In the genomic region with DNA sequence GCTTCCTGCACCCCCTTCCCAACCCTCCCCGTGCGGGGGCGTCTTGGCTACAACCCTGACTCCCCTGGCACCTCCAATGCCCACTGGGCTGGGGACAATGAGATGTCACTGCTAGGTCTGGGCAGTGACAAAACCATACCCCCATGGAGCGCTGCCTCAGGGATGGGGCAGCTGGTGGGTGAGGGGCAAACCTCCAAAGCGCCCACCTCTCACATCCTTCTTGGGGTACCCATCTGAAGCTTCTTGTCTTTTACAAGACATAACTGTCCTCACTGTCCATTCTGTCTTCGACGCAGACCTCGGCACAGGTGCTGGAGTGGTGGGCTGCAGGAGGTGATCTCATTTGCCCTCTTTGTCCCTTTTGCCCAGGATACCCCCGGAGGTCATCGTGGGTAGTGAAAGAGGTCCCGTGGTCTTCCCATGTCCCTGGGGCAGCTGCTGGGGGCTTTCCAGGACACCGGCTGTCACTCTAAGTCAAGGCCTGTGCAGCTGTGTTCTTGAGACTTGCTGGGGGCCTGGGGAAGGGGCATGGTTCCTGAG, we compare ENCODE assay signal across 1 cellular context.
TF ChIP-seq lines count a peak whose summit lies in the region.

No MANE protein-coding gene starts in this region.

TF ChIP-seq in IMR-90, 13 proteins besides CTCF, POLR2A, EP300 and RAD21:
- TF ChIP-seq RCOR1 (IDR thresholded peaks at IDR 0.05; ENCODE audit: insufficient replicate concordance, low read length) (no peak), FOS (IDR thresholded peaks at IDR 0.05; ENCODE audit: low read depth, low read length) (no peak), SMC3 (IDR thresholded peaks at IDR 0.05; ENCODE audit: low read depth, low read length) (no peak), ELK1 (IDR thresholded peaks at IDR 0.05; ENCODE audit: borderline replicate concordance, low read depth, low read length) (no peak), USF2 (IDR thresholded peaks at IDR 0.05; ENCODE audit: low read depth, low read length) (no peak), MAZ (IDR thresholded peaks at IDR 0.05; ENCODE audit: borderline replicate concordance, low read depth, low read length) (no peak), MXI1 (IDR thresholded peaks at IDR 0.05; ENCODE audit: borderline replicate concordance, low read depth, low read length) (no peak), RFX5 (IDR thresholded peaks at IDR 0.05; ENCODE audit: low read depth, low read length) (no peak), BHLHE40 (IDR thresholded peaks at IDR 0.05; ENCODE audit: low read depth, low read length) (no peak), NFE2L2 (IDR thresholded peaks at IDR 0.05; ENCODE audit: low read depth, low read length) (no peak), MAFK (IDR thresholded peaks at IDR 0.05; ENCODE audit: low read depth, low read length) (no peak), CHD1 (IDR thresholded peaks at IDR 0.05; ENCODE audit: low read depth, low read length) (no peak), CEBPB (IDR thresholded peaks at IDR 0.05; ENCODE audit: low read depth, low read length) (no peak)
